In the genomic region with DNA sequence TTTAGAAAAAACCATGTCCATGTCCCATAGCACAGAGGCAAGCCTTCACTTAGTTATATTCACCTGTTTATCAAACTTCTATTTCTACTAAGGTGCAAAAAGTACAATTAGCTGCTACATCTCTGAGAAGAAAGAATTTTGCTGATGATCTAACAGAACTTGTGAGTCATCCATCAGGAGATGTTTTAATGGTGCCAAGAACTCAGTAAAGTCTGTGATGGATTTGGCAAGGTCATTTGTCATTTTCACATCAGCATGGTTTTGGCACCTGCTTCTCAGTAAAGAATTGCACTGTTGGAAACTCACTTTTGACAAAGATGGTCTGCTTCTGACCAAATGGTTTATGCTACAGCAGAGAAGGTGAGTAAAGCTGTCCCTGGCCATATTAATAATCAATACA, we compare ENCODE assay signal across 21 cellular contexts.
A peak's percentile ranks its signal among the peaks of the same experiment; 100 is the strongest.
DNase-seq lines count a peak whose midpoint lies in the region; TF ChIP-seq lines count a peak whose summit lies in the region.
"Had no signal": no experiment of that assay in that cellular context is flagged by ENCODE, and none has a peak within 500 bp of the region (broad histone marks: within the 10 kb centered on the region; RNA-seq: fewer than 3 reads in every experiment).

No MANE protein-coding gene starts in this region.

- H3K27ac ChIP-seq in adrenal gland (no peak overlapping the region), esophagus squamous epithelium (no peak overlapping the region)
- H3K27ac ChIP-seq: Peyer's patch, SJCRH30 had no signal

- TF ChIP-seq POLR2A in adrenal gland (IDR thresholded peaks at IDR 0.05), result no peak
- no peak for TF ChIP-seq POLR2A in esophagus squamous epithelium (IDR thresholded peaks at IDR 0.05)

- H3K27me3 ChIP-seq in adrenal gland, result no peaks in the 10 kb centered on the region
- no peaks in the 10 kb centered on the region for H3K27me3 ChIP-seq in esophagus squamous epithelium
- H3K27me3 ChIP-seq: Peyer's patch had no signal

- H3K9me3 ChIP-seq in adrenal gland (replicated peaks in 1 of 3), result no peaks in the 10 kb centered on the region
- H3K9me3 ChIP-seq in esophagus squamous epithelium, result no peaks in the 10 kb centered on the region
- H3K9me3 ChIP-seq: SJCRH30 had no signal

- intact Hi-C loops in adrenal gland (cut with DNase I) (no loop called here), esophagus squamous epithelium (cut with DNase I) (no loop called here)

- DNase-seq in M059J (ENCODE audit: low read depth) (peak; percentile 4), astrocyte of the hippocampus (ENCODE audit: low read depth, low spot score) (peak; percentile 35), iris pigment epithelial cell (ENCODE audit: low read depth) (peak; percentile 8), EL (no peak), adrenal gland (no peak), esophagus squamous epithelium (lab: John Stamatoyannopoulos, UW) (no peak), activated gamma-delta T cell treated with Interleukin-2 at 50 U/mL for 16 hours (no peak)
- DNase-seq: AML-193; C1 segment of cervical spinal cord; CD8-positive, alpha-beta T cell; GF-D8; H7; Kasumi-1; NCI-H1092; NCI-H1436 treated with DMSO at 0.1 percent for 48 hours; NCI-H1930; NCI-H2227 treated with DMSO at 0.1 percent for 48 hours; NCI-H524; NCI-H82; Peyer's patch; SJCRH30 had no signal

- H3K4me1 ChIP-seq in adrenal gland (replicated peaks in 1 of 2), result no peaks in the 10 kb centered on the region
- no peaks in the 10 kb centered on the region for H3K4me1 ChIP-seq in esophagus squamous epithelium
- H3K4me1 ChIP-seq: Peyer's patch, SJCRH30 had no signal

- H3K4me3 ChIP-seq in adrenal gland (no peak overlapping the region), esophagus squamous epithelium (no peak overlapping the region)
- H3K4me3 ChIP-seq: Peyer's patch, SJCRH30 had no signal

- TF ChIP-seq CTCF in adrenal gland (IDR thresholded peaks at IDR 0.05) (no peak), esophagus squamous epithelium (IDR thresholded peaks at IDR 0.05) (no peak)

- H3K36me3 ChIP-seq in adrenal gland (replicated peaks in 1 of 2), result no peaks in the 10 kb centered on the region
- H3K36me3 ChIP-seq in esophagus squamous epithelium, result no peaks in the 10 kb centered on the region
- H3K36me3 ChIP-seq: Peyer's patch, SJCRH30 had no signal

Comparison
In these comparisons a context has a peak if more than half of its experiments do, and no peak if none do; other contexts are left out.
1. DNase-seq: peak in M059J (single experiment), astrocyte of the hippocampus (single experiment) and iris pigment epithelial cell (single experiment); none in EL (single experiment), adrenal gland (0 of 7), esophagus squamous epithelium (single experiment) and activated gamma-delta T cell treated with Interleukin-2 at 50 U/mL for 16 hours (single experiment).